ENCODE assay signal across 16 cellular contexts in the genomic region with DNA sequence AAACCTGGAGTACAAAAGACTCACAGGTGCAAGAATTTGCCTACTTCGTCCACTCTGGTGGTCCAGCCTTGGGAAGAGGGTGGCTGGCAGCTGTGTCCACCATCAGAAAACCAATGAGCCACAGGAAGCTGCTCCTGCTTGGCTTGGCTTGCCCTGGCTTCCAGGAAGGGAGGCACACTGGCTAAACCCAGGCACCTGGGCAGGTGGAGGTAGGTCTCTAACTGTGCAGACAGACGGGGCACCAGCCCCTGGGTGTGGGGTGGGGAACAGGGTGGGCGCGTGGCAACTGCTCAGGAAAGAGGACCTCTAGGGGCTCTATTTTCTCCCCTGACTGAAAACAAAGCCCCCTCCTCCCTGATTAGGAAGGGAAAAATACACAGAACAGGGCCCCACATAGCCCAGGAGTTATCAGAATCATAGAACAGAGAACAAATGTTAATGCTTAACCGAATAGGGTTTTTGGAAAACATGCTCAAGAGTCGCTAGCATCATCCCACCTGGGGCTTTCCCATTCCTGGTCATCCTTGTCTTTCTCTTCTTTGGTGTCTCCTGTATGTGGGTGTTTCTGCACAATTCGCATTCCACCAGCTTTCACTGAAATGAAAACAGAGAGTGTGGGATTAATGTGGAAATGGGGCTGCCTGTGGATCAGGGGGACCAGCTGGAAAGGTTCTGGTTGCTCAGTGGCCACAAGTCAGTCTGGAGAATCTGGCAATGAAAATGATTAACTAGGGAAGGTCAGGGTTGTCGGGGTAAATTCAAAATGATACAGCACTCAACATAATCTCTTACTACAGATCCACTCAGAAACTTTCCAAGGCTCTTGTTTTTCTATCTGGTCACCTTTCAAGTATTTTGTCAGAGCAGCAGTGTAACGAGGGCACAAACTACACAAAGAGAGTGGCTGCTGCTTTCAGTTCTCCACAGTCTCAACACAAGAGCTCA. TPM values are rescaled to one million over a fixed set of nuclear protein-coding genes. Genes with fewer than 3 reads are reported as not detected.
DNase-seq lines count a peak whose midpoint lies in the region; ATAC-seq, FAIRE-seq and TF ChIP-seq lines count a peak whose summit lies in the region.
"Had no signal": no experiment of that assay in that cellular context is flagged by ENCODE, and none has a peak within 500 bp of the region (broad histone marks: within the 10 kb centered on the region; RNA-seq: fewer than 3 reads in every experiment).

No MANE protein-coding gene starts in this region.

- peaks cover 47% of the 10 kb centered on the region for H3K79me2 ChIP-seq in K562 (ENCODE audit: control insufficient read depth, insufficient read depth, low read length)

- no peaks in the 10 kb centered on the region; a peak in 1 of 5 replicates for H3K4me1 ChIP-seq in K562 (replicated peaks in 1 of 2; ENCODE audit: control insufficient read depth in 2 of 2, insufficient read depth in 2 of 2, low read length in 2 of 2)
- H3K4me1 ChIP-seq: HAP-1 had no signal

- in situ Hi-C loops in K562 (cut with MboI): no loop called here

- peak; percentile 77 for ATAC-seq in GM18511 (IDR thresholded peaks at IDR 0.05; ENCODE audit: unreplicated experiment)
- ATAC-seq in HG02840 (IDR thresholded peaks at IDR 0.05; ENCODE audit: low FRiP score, unreplicated experiment): peak; percentile 62
- no peak for ATAC-seq in K562

- TF ChIP-seq RAD21 in K562 (CRISPR knock-in tag; conservative IDR thresholded peaks at IDR 0.05 in 1 of 2, IDR thresholded peaks at IDR 0.05 in 1 of 2): no peak

- H3K4me2 ChIP-seq in K562 (ENCODE audit: insufficient read depth, low read length): no peak overlapping the region

- FAIRE-seq in K562 (lab: Jason Lieb, UNC): peak; percentile 23

- H3K4me3 ChIP-seq in K562: no peak overlapping the region
- H3K4me3 ChIP-seq: coronary artery, HAP-1 had no signal

- peaks cover 98% of the 10 kb centered on the region for H3K36me3 ChIP-seq in K562 (ENCODE audit: control insufficient read depth, insufficient read depth, low read length)

- WGBS in K562 (ENCODE audit: insufficient coverage, low coverage, missing lambda C conversion rate): 89% methylated on average over 9 of the region's 9 CpGs

- TF ChIP-seq POLR2A in K562 (conservative IDR thresholded peaks at IDR 0.05): no peak

- POLR2A ChIA-PET in K562 (lab: Yijun Ruan, JAX): interaction anchor here (0.6 to 3.2 kb wide), 6 partner anchors 10 to 115 kb away, joined by 3 to 10 read pairs (median 4); a partner anchor contains a TSS

- peaks cover 7% of the 10 kb centered on the region for H3K9me3 Mint-ChIP-seq in osteocyte (ENCODE audit: unreplicated experiment)
- H3K9me3 Mint-ChIP-seq: activated CD4-positive, alpha-beta memory T cell treated with anti-CD3 and anti-CD28 coated beads for 36 hours had no signal

- H3K9ac ChIP-seq in K562 (ENCODE audit: insufficient read depth in 1 of 2, low read depth in 2 of 2, low read length in 2 of 2): no peak overlapping the region
- H3K9ac ChIP-seq: parathyroid adenoma had no signal

- H3K27me3 ChIP-seq in K562 (ENCODE audit: control insufficient read depth in 2 of 2, insufficient read depth in 2 of 2, low read length in 2 of 2): no peaks in the 10 kb centered on the region

- CTCF ChIA-PET in K562 (lab: Yijun Ruan, JAX; ENCODE audit: low intra/inter-chr PET ratio): no interaction called here

- no peak overlapping the region for H3K27ac ChIP-seq in K562 (ENCODE audit: extremely low read depth, low read depth, low read length)
- H3K27ac ChIP-seq: coronary artery, parathyroid adenoma had no signal

- peaks cover 4% of the 10 kb centered on the region; the same call in 1 of the 2 replicates for H4K20me1 ChIP-seq in K562 (replicated peaks; ENCODE audit: control insufficient read depth, insufficient read depth, low read length)

- DNase-seq in K562 (ENCODE audit: extremely low read depth in 1 of 4, low spot score in 3 of 4) (no peak), osteocyte (ENCODE audit: extremely low spot score, unreplicated experiment) (no peak), mucosa of gallbladder (ENCODE audit: low spot score) (no peak), HUDEP-2 (lab: John Stamatoyannopoulos, UW; ENCODE audit: unreplicated experiment in 76 of 76) (no peak), OCI-M1 (lab: John Stamatoyannopoulos, UW) (no peak), GM19240 (ENCODE audit: insufficient read length, low spot score) (no peak)
- DNase-seq: activated CD4-positive, alpha-beta memory T cell treated with anti-CD3 and anti-CD28 coated beads for 36 hours; amygdala; NCI-H1436 treated with DMSO at 0.1 percent for 48 hours; NCI-H524 had no signal

- peaks cover 4% of the 10 kb centered on the region for H3K9me1 ChIP-seq in K562 (ENCODE audit: control insufficient read depth, insufficient read depth, low read length)

- TF ChIP-seq CTCF in K562 (IDR thresholded peaks at IDR 0.05 in 2 of 3, conservative IDR thresholded peaks at IDR 0.05 in 1 of 3; ENCODE audit: insufficient read depth in 2 of 3, low read depth in 1 of 3, low read length in 3 of 3) (no peak), osteocyte (IDR thresholded peaks at IDR 0.05) (no peak)

- intact Hi-C loops in K562 (cut with micrococcal nuclease): no loop called here

- peaks cover 9% of the 10 kb centered on the region for H3K4me1 Mint-ChIP-seq in osteocyte (ENCODE audit: unreplicated experiment)

- H3K9me3 ChIP-seq in K562 (replicated peaks; ENCODE audit: control insufficient read depth, insufficient read depth, low read depth, low read length): 0 out of 2 replicates have a peak, but pooled peaks cover 1% of the 10 kb centered on the region
- H3K9me3 ChIP-seq: HAP-1 had no signal

- H3K27ac Mint-ChIP-seq in osteocyte (ENCODE audit: unreplicated experiment): peak overlapping the region; percentile 9
- H3K27ac Mint-ChIP-seq: activated CD4-positive, alpha-beta memory T cell treated with anti-CD3 and anti-CD28 coated beads for 36 hours; B cell had no signal

- no peak for TF ChIP-seq EP300 in K562 (IDR thresholded peaks at IDR 0.05; ENCODE audit: low read length)

- no peak overlapping the region for H2AFZ ChIP-seq in K562 (ENCODE audit: low read depth, low read length)
- H2AFZ ChIP-seq: parathyroid adenoma had no signal

- H3K27me3 Mint-ChIP-seq in osteocyte (ENCODE audit: unreplicated experiment): no peaks in the 10 kb centered on the region
- H3K27me3 Mint-ChIP-seq: activated CD4-positive, alpha-beta memory T cell treated with anti-CD3 and anti-CD28 coated beads for 36 hours; B cell had no signal

- peaks cover 59% of the 10 kb centered on the region for H3K36me3 Mint-ChIP-seq in osteocyte (ENCODE audit: unreplicated experiment)

- no TSS peak for BruUV-seq in K562 (replicated peaks; lab: Mats Ljungman, UMichigan)

- H3K4me3 Mint-ChIP-seq in osteocyte (ENCODE audit: unreplicated experiment): no peak overlapping the region
- H3K4me3 Mint-ChIP-seq: activated CD4-positive, alpha-beta memory T cell treated with anti-CD3 and anti-CD28 coated beads for 36 hours; B cell had no signal

TF ChIP-seq in K562, 482 proteins besides CTCF, POLR2A, EP300 and RAD21:
- TF ChIP-seq, protein P1, sequence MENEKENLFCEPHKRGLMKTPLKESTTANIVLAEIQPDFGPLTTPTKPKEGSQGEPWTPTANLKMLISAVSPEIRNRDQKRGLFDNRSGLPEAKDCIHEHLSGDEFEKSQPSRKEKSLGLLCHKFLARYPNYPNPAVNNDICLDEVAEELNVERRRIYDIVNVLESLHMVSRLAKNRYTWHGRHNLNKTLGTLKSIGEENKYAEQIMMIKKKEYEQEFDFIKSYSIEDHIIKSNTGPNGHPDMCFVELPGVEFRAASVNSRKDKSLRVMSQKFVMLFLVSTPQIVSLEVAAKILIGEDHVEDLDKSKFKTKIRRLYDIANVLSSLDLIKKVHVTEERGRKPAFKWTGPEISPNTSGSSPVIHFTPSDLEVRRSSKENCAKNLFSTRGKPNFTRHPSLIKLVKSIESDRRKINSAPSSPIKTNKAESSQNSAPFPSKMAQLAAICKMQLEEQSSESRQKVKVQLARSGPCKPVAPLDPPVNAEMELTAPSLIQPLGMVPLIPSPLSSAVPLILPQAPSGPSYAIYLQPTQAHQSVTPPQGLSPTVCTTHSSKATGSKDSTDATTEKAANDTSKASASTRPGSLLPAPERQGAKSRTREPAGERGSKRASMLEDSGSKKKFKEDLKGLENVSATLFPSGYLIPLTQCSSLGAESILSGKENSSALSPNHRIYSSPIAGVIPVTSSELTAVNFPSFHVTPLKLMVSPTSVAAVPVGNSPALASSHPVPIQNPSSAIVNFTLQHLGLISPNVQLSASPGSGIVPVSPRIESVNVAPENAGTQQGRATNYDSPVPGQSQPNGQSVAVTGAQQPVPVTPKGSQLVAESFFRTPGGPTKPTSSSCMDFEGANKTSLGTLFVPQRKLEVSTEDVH (IDR thresholded peaks at IDR 0.05; ENCODE audit: low read depth, partially characterized antibody): no peak
- TF ChIP-seq U2AF1 (optimal IDR thresholded peaks at IDR 0.05; ENCODE audit: low read depth, low read length) (no peak), ZKSCAN3 (CRISPR knock-in tag; IDR thresholded peaks at IDR 0.05) (no peak), HOXB6 (CRISPR knock-in tag; IDR thresholded peaks at IDR 0.05; ENCODE audit: borderline replicate concordance) (no peak), SETDB1 (IDR thresholded peaks at IDR 0.05; ENCODE audit: low read length) (no peak), SMC3 (conservative IDR thresholded peaks at IDR 0.05; ENCODE audit: insufficient read depth, low read depth, low read length) (no peak), ZNF174 (CRISPR knock-in tag; IDR thresholded peaks at IDR 0.05) (no peak)

RNA-seq across cellular contexts. Expression of a gene that starts 13.1 kb away (rescaled TPM):
- total RNA-seq in K562 (2011; cell fraction: chromatin; rRNA removed; ENCODE audit: low replicate concordance): 60.9 and 94.0 TPM in 2 replicates
- total RNA-seq in K562 (2011; cell fraction: nucleolus; rRNA removed): 39.0 and 46.8 TPM in 2 replicates
- 92.2 and 142 TPM in 2 replicates for total RNA-seq in K562 (2011; cell fraction: nucleoplasm; rRNA removed)
- 31.3 and 36.1 TPM in 2 replicates for total RNA-seq in K562 (2014; rRNA removed)
- total RNA-seq in K562 (2014; rRNA removed; fragmentation: Illumina TruSeq; extraction: Trizol): 33.6 and 34.5 TPM in 2 replicates
- 27.3 and 28.7 TPM in 2 replicates for total RNA-seq in K562 (2015; rRNA removed; fragmentation: Illumina TruSeq; extraction: Trizol)
- 118 and 129 TPM in 2 replicates for total RNA-seq in K562 (2021)
- 51.9 and 61.8 TPM in 2 replicates for polyA plus RNA-seq in K562 (2011; rRNA removed)
- polyA plus RNA-seq in K562 (2011; cell fraction: cytosol; rRNA removed): 104 and 110 TPM in 2 replicates
- 62.6 and 63.5 TPM in 2 replicates for polyA plus RNA-seq in K562 (2011; cell fraction: nucleus; rRNA removed)
- polyA plus RNA-seq in K562 (2012): 102 and 243 TPM in 2 replicates
- polyA plus RNA-seq in K562 (2014; fragmentation: Illumina TruSeq; extraction: Trizol): 151 and 157 TPM in 2 replicates
- polyA plus RNA-seq in K562 (2014; fragmentation: Nextera tagmentation; extraction: Ambion mirVana): 10 to 100 TPM; 14.1 to 21.7 TPM
- polyA plus RNA-seq in K562 (2014; rRNA removed): 84.2 and 84.3 TPM in 2 replicates
- 35.4 and 39.4 TPM in 2 replicates for polyA minus RNA-seq in K562 (2011; rRNA and poly(A)+ RNA removed)
- 64.4 and 65.4 TPM in 2 replicates for polyA minus RNA-seq in K562 (2011; cell fraction: cytosol; rRNA and poly(A)+ RNA removed)
- 28.3 and 33.3 TPM in 2 replicates for polyA minus RNA-seq in K562 (2011; cell fraction: nucleus; rRNA and poly(A)+ RNA removed)
- total RNA-seq in osteocyte: 168 and 173 TPM in 2 replicates
- total RNA-seq in mucosa of gallbladder: 178 TPM
